Comparison of ENCODE assay signal across 10 cellular contexts in the genomic region with DNA sequence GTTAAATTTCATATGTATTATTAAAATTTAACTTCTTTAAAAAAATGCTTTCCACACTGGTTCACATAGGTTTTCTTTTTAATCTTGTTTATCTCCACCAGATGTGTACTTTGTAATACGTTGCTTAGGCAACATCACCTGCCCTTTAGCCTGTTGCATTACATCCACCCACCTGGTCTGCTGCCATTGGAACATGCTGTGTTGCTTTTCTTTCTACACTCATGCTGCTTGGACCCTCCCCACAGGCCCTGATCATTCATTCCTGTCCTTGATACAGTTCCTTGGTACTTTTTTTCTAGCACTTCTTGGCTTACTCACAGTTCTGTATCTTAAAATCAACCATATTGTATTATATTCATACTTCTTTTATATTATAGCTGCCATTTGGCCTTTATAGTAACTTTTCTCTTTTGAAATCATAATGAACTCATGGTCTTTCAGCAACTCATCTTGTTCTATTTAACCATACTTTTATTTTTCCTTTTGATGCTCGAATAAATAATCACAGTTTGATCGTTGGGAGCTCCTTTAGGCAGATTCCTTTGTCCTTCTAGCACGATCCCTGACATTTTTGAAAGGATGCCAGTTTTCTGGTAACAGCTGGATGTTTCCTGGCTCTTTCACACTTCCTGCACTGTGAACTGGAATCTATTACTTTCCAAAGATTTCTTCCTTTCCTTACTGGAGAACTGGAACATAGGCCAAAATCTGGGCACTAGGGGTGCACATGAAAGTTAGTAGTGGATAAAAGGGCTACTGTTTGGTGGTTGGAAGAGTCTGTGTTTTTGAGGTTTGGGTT.
A peak's percentile ranks its signal among the peaks of the same experiment; 100 is the strongest.
DNase-seq lines count a peak whose midpoint lies in the region; ATAC-seq and TF ChIP-seq lines count a peak whose summit lies in the region.
"Had no signal": no experiment of that assay in that cellular context is flagged by ENCODE, and none has a peak within 500 bp of the region (broad histone marks: within the 10 kb centered on the region; RNA-seq: fewer than 3 reads in every experiment).

No MANE protein-coding gene starts in this region.

- H3K4me1 ChIP-seq in OCI-LY7 (ENCODE audit: insufficient read depth, low read length, poor library complexity, severe bottlenecking) (peaks cover 100% of the 10 kb centered on the region), gastrocnemius medialis (peaks cover 5 to 9% of the 10 kb centered on the region in 2 donors)

- intact Hi-C loops in OCI-LY7 (cut with micrococcal nuclease; ENCODE audit: unreplicated experiment) (loop anchor here (10.0 kb wide), 1 partner anchor 1524 kb away; a partner anchor contains a TSS), gastrocnemius medialis (cut with DNase I; ENCODE audit: low total_unique reads) (no loop called here)

- in situ Hi-C loops in gastrocnemius medialis (cut with MboI; ENCODE audit: low sequenced_read_pairs in 4 of 4): no loop called here

- no peaks in the 10 kb centered on the region for H3K4me1 Mint-ChIP-seq in stimulated activated effector memory CD8-positive, alpha-beta T cell treated with anti-CD3 and anti-CD28 coated beads, Interleukin-12 subunit alpha, Interleukin-12 subunit beta, amount 100 ng/mL, for 72 hours

- H3K27ac ChIP-seq in OCI-LY7 (ENCODE audit: low read depth, low read length, poor library complexity, severe bottlenecking) (peak overlapping the region; percentile 53), gastrocnemius medialis (no peak overlapping the region)

- H3K9me3 Mint-ChIP-seq in stimulated activated effector memory CD8-positive, alpha-beta T cell treated with anti-CD3 and anti-CD28 coated beads, Interleukin-12 subunit alpha, Interleukin-12 subunit beta, amount 100 ng/mL, for 72 hours: peaks cover 5% of the 10 kb centered on the region

- POLR2A ChIA-PET in OCI-LY7 (lab: Charles Lee): interaction anchor here (0.6 to 10.4 kb wide), 7 partner anchors 8 to 1489 kb away, joined by 3 to 230 read pairs (median 4); no protein-coding TSS in a partner anchor

- H3K4me3 Mint-ChIP-seq in stimulated activated effector memory CD8-positive, alpha-beta T cell treated with anti-CD3 and anti-CD28 coated beads, Interleukin-12 subunit alpha, Interleukin-12 subunit beta, amount 100 ng/mL, for 72 hours: no peak overlapping the region

- H3K27ac Mint-ChIP-seq in stimulated activated effector memory CD8-positive, alpha-beta T cell treated with anti-CD3 and anti-CD28 coated beads, Interleukin-12 subunit alpha, Interleukin-12 subunit beta, amount 100 ng/mL, for 72 hours: no peak overlapping the region

- H3K79me2 ChIP-seq in OCI-LY7 (ENCODE audit: insufficient read depth, low read depth, low read length): peaks cover 100% of the 10 kb centered on the region

- no peak for TF ChIP-seq POLR2A in gastrocnemius medialis (IDR thresholded peaks at IDR 0.05)

- H3K9me3 ChIP-seq in OCI-LY7 (ENCODE audit: low read length) (no peaks in the 10 kb centered on the region), gastrocnemius medialis (no peaks in the 10 kb centered on the region)

- H3K4me2 ChIP-seq in OCI-LY7 (ENCODE audit: low read length): peak overlapping the region; percentile 99

- no peak overlapping the region for H2AFZ ChIP-seq in OCI-LY7 (ENCODE audit: low read length)

- CTCF ChIA-PET in OCI-LY7 (lab: Charles Lee; ENCODE audit: unreplicated experiment): interaction anchor here (2.1 kb wide), 1 partner anchor 12 kb away, joined by 11 read pairs; no protein-coding TSS in a partner anchor

- H3K36me3 Mint-ChIP-seq in stimulated activated effector memory CD8-positive, alpha-beta T cell treated with anti-CD3 and anti-CD28 coated beads, Interleukin-12 subunit alpha, Interleukin-12 subunit beta, amount 100 ng/mL, for 72 hours: no peaks in the 10 kb centered on the region

- H3K4me3 ChIP-seq in OCI-LY7 (ENCODE audit: low read depth, low read length, poor library complexity, severe bottlenecking) (peak overlapping the region; percentile 10), gastrocnemius medialis (no peak overlapping the region), H7 (ENCODE audit: insufficient read depth, low read depth, low read length) (no peak overlapping the region)
- H3K4me3 ChIP-seq: lung had no signal

- H3K27me3 ChIP-seq in gastrocnemius medialis: no peaks in the 10 kb centered on the region
- H3K27me3 ChIP-seq in H7 (ENCODE audit: control insufficient read depth, insufficient read depth, low read length): no peaks in the 10 kb centered on the region

- ATAC-seq in GM18907 (IDR thresholded peaks at IDR 0.05; ENCODE audit: unreplicated experiment) (peak; percentile 48), gastrocnemius medialis (peak; percentile 39 to 53)
- no peak for ATAC-seq in stimulated activated effector memory CD8-positive, alpha-beta T cell treated with anti-CD3 and anti-CD28 coated beads, Interleukin-12 subunit alpha, Interleukin-12 subunit beta, amount 100 ng/mL, for 72 hours

- no peak for TF ChIP-seq CTCF in OCI-LY7 (conservative IDR thresholded peaks at IDR 0.05; ENCODE audit: low read length)
- no peak for TF ChIP-seq CTCF in gastrocnemius medialis (IDR thresholded peaks at IDR 0.05 in 4 of 5, conservative IDR thresholded peaks at IDR 0.05 in 1 of 5)
- TF ChIP-seq CTCF in GM10266 (IDR thresholded peaks at IDR 0.05; ENCODE audit: control insufficient read depth, insufficient read depth, low read depth, missing control alignments): no peak

- DNase-seq in OCI-LY7 (ENCODE audit: low spot score) (peak; percentile 67), foreskin melanocyte (peak; percentile 62), gastrocnemius medialis (peak in 1 of 2 donors; percentile 40), GM10266 (ENCODE audit: extremely low spot score) (no peak), H7 (no peak)
- no peak for DNase-seq in stimulated activated effector memory CD8-positive, alpha-beta T cell treated with anti-CD3 and anti-CD28 coated beads, Interleukin-12 subunit alpha, Interleukin-12 subunit beta, amount 100 ng/mL, for 72 hours (ENCODE audit: low spot score in 2 of 2)
- DNase-seq in activated CD4-positive, alpha-beta T cell treated with anti-CD3 and anti-CD28 coated beads for 4 hours: no peak
- DNase-seq: NCI-H187 treated with DMSO at 0.1 percent for 48 hours had no signal

- H3K9me2 ChIP-seq in OCI-LY7 (ENCODE audit: insufficient read depth, low read length): no peaks in the 10 kb centered on the region

- H3K36me3 ChIP-seq in OCI-LY7 (ENCODE audit: insufficient read depth, low read length) (peaks cover 17% of the 10 kb centered on the region; the same call in 1 of the 2 replicates), gastrocnemius medialis (no peaks in the 10 kb centered on the region), H7 (replicated peaks; ENCODE audit: control insufficient read depth, insufficient read depth, low read length) (no peaks in the 10 kb centered on the region)

- no peaks in the 10 kb centered on the region for H4K20me1 ChIP-seq in OCI-LY7 (ENCODE audit: insufficient read depth, low read length)

- no TSS peak for BruUV-seq in OCI-LY7 (replicated peaks; lab: Mats Ljungman, UMichigan)

Comparison
In these comparisons a context has a peak if more than half of its experiments do, and no peak if none do; other contexts are left out.
1. DNase-seq: peak in OCI-LY7 (single experiment) and foreskin melanocyte (single experiment); none in stimulated activated effector memory CD8-positive, alpha-beta T cell treated with anti-CD3 and anti-CD28 coated beads, Interleukin-12 subunit alpha, Interleukin-12 subunit beta, amount 100 ng/mL, for 72 hours (0 of 2), activated CD4-positive, alpha-beta T cell treated with anti-CD3 and anti-CD28 coated beads for 4 hours (0 of 2), GM10266 (single experiment) and H7 (single experiment).